8 cellular contexts compared by ENCODE assay signal in the genomic region with DNA sequence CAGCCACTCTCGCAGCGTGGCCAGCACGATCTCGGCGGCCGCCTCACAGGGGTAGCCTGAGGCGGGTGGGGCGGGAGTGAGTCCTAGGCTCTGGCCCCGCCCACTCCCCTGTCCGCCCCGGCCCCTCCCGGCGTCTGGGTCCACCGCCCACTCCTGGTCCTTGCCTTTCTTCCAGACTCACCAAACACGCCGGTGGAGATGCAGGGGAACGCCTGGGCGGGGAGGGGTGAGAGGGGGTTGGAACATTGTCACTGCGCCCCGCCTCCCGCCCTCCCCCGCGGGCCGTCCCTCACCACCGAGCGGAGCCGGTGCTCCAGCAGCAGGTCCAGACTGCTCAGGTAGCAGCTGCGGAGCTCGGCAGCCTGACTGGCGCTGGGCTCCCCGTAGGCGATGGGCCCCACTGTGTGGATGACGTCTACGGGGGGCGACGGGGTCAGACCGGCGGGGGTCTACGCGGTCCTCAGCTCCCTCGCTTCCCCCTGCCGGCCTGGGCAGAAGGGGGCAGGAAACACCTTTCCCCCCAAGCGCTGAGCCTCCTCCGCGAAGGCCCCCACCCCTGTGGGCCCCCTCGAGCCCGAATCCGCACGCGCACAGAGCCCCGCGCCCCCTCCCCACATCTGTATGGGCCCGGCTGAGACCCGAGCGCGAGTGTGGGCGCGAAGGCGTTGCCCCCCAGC. TPM values are rescaled to one million over a fixed set of nuclear protein-coding genes. Genes with fewer than 3 reads are reported as not detected.
DNase-seq lines count a peak whose midpoint lies in the region; ATAC-seq and TF ChIP-seq lines count a peak whose summit lies in the region.
"Had no signal": no experiment of that assay in that cellular context is flagged by ENCODE, and none has a peak within 500 bp of the region (broad histone marks: within the 10 kb centered on the region; RNA-seq: fewer than 3 reads in every experiment).

No MANE protein-coding gene starts in this region.

- no peak overlapping the region for H3K4me3 Mint-ChIP-seq in activated CD8-positive, alpha-beta memory T cell treated with anti-CD3 and anti-CD28 coated beads, Interleukin-2, amount 10 ng/mL, durations not matched to agents 7 days and 5 days

- peak; percentile 50 for ATAC-seq in activated CD8-positive, alpha-beta memory T cell treated with anti-CD3 and anti-CD28 coated beads, Interleukin-2, amount 10 ng/mL, durations not matched to agents 7 days and 5 days
- ATAC-seq in omental fat pad (ENCODE audit: low FRiP score) (peak; percentile 27), upper lobe of right lung (peak; percentile 32), GM21619 (IDR thresholded peaks at IDR 0.05; ENCODE audit: unreplicated experiment) (no peak)

- no peaks in the 10 kb centered on the region for H3K9me3 Mint-ChIP-seq in activated CD8-positive, alpha-beta memory T cell treated with anti-CD3 and anti-CD28 coated beads, Interleukin-2, amount 10 ng/mL, durations not matched to agents 7 days and 5 days (ENCODE audit: low read depth)

- DNase-seq in NCI-H1105 treated with DMSO at 0.1 percent for 48 hours (lab: John Stamatoyannopoulos, UW), result peak; percentile 92
- peak; percentile 56 for DNase-seq in activated CD8-positive, alpha-beta memory T cell treated with anti-CD3 and anti-CD28 coated beads, Interleukin-2, amount 10 ng/mL, durations not matched to agents 7 days and 5 days
- DNase-seq in epithelial cell of prostate (ENCODE audit: low read depth, low spot score), result peak; percentile 87
- DNase-seq in omental fat pad (ENCODE audit: low spot score), result no peak
- DNase-seq in upper lobe of right lung, result no peak
- DNase-seq in inferior parietal cortex (ENCODE audit: extremely low spot score), result no peak

- H3K27me3 ChIP-seq in upper lobe of right lung, result no peaks in the 10 kb centered on the region

- H3K27ac ChIP-seq in epithelial cell of prostate, result peak overlapping the region; percentile 33
- H3K27ac ChIP-seq in upper lobe of right lung, result no peak overlapping the region

- peaks cover 5% of the 10 kb centered on the region for H3K4me1 Mint-ChIP-seq in activated CD8-positive, alpha-beta memory T cell treated with anti-CD3 and anti-CD28 coated beads, Interleukin-2, amount 10 ng/mL, durations not matched to agents 7 days and 5 days

- peaks cover 37% of the 10 kb centered on the region for H3K36me3 ChIP-seq in upper lobe of right lung

- CTCF ChIA-PET in activated CD8-positive, alpha-beta memory T cell treated with anti-CD3 and anti-CD28 coated beads, Interleukin-2, amount 10 ng/mL, durations not matched to agents 7 days and 5 days (lab: Charles Lee), result interaction anchor here (0.6 to 4.6 kb wide), 32 partner anchors 9 to 305 kb away, joined by 3 to 123 read pairs (median 4); partner anchors contain the start of genes FKBP2 and OTUB1

- H3K27me3 Mint-ChIP-seq in activated CD8-positive, alpha-beta memory T cell treated with anti-CD3 and anti-CD28 coated beads, Interleukin-2, amount 10 ng/mL, durations not matched to agents 7 days and 5 days, result peaks cover 6% of the 10 kb centered on the region

- intact Hi-C loops in upper lobe of right lung (cut with DNase I), result loop anchor here (5.0 kb wide), 1 partner anchor 148 kb away; no protein-coding TSS in a partner anchor

- peaks cover 37% of the 10 kb centered on the region for H3K4me1 ChIP-seq in upper lobe of right lung

- H3K9me3 ChIP-seq in upper lobe of right lung, result no peaks in the 10 kb centered on the region

- peaks cover 16% of the 10 kb centered on the region for H3K36me3 Mint-ChIP-seq in activated CD8-positive, alpha-beta memory T cell treated with anti-CD3 and anti-CD28 coated beads, Interleukin-2, amount 10 ng/mL, durations not matched to agents 7 days and 5 days

- H3K27ac Mint-ChIP-seq in activated CD8-positive, alpha-beta memory T cell treated with anti-CD3 and anti-CD28 coated beads, Interleukin-2, amount 10 ng/mL, durations not matched to agents 7 days and 5 days, result no peak overlapping the region

- peak overlapping the region; percentile 44 for H3K4me3 ChIP-seq in upper lobe of right lung

- no peak for TF ChIP-seq CTCF in omental fat pad (IDR thresholded peaks at IDR 0.05)
- TF ChIP-seq CTCF in upper lobe of right lung (IDR thresholded peaks at IDR 0.05), result no peak

RNA-seq across cellular contexts. Expression of gene OTUB1, which starts 13.2 kb away (rescaled TPM):
- total RNA-seq in activated CD8-positive, alpha-beta memory T cell treated with anti-CD3 and anti-CD28 coated beads, Interleukin-2, amount 10 ng/mL, durations not matched to agents 7 days and 5 days, result 10 to 100 TPM; 90.1 to 97.6 TPM
- total RNA-seq in omental fat pad, result 10 to 100 TPM; 44.4 to 59.2 (median 52.5) TPM
- 60.6 TPM for total RNA-seq in upper lobe of right lung

RNA-seq across cellular contexts. Expression of gene COX8A, which starts 25.1 kb away (rescaled TPM):
- total RNA-seq in activated CD8-positive, alpha-beta memory T cell treated with anti-CD3 and anti-CD28 coated beads, Interleukin-2, amount 10 ng/mL, durations not matched to agents 7 days and 5 days, result 100 to 1,000 TPM; 445 to 484 TPM
- total RNA-seq in omental fat pad, result 100 to 1,000 TPM; 265 to 424 (median 362) TPM
- total RNA-seq in upper lobe of right lung, result 199 TPM

RNA-seq across cellular contexts. Expression of gene FLRT1, which starts 36.2 kb away (rescaled TPM):
- total RNA-seq in activated CD8-positive, alpha-beta memory T cell treated with anti-CD3 and anti-CD28 coated beads, Interleukin-2, amount 10 ng/mL, durations not matched to agents 7 days and 5 days, result not detected
- total RNA-seq in omental fat pad, result not detected
- not detected for total RNA-seq in upper lobe of right lung
- total RNA-seq: SK-MEL-5 had no signal

Comparison
In these comparisons a context has a peak if more than half of its experiments do, and no peak if none do; other contexts are left out.
1. DNase-seq: peak in NCI-H1105 treated with DMSO at 0.1 percent for 48 hours (single experiment), activated CD8-positive, alpha-beta memory T cell treated with anti-CD3 and anti-CD28 coated beads, Interleukin-2, amount 10 ng/mL, durations not matched to agents 7 days and 5 days (single experiment) and epithelial cell of prostate (single experiment); none in omental fat pad (single experiment), upper lobe of right lung (single experiment) and inferior parietal cortex (single experiment).